ENCODE assay signal across 1 cellular context in the genomic region with DNA sequence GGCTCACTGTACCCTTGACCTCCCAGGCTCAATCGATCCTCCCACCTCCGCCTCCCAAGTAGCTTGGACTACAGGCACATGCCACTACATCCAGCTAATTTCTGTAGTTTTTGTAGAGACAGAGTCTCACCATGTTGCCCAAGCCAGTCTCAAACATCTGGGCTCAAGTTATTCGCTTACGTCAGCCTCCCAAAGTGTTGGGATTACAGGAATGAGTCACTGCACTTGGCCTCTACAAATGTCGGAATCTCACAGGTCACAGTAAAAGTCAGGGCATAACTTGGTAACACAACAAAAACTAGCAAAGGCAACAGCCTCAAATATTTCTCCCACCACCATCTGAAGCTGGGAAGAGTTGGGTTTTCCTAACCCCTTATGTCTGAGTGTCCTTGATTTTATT.
A peak's percentile ranks its signal among the peaks of the same experiment; 100 is the strongest.
TF ChIP-seq lines count a peak whose summit lies in the region.

No MANE protein-coding gene starts in this region.

TF ChIP-seq in HEK293, 187 proteins besides CTCF, POLR2A, EP300 and RAD21 (continued from another document and continues in another):
- TF ChIP-seq ZNF416 (tag by site-specific recombination; IDR thresholded peaks at IDR 0.05) (no peak), ZNF626 (tag by site-specific recombination; IDR thresholded peaks at IDR 0.05) (no peak), KLF7 (tag by site-specific recombination; IDR thresholded peaks at IDR 0.05; ENCODE audit: borderline replicate concordance) (no peak), ZNF792 (tag by site-specific recombination; IDR thresholded peaks at IDR 0.05) (no peak), ZNF555 (tag by site-specific recombination; conservative IDR thresholded peaks at IDR 0.05) (no peak), ZNF10 (tag by site-specific recombination; IDR thresholded peaks at IDR 0.05) (no peak), GLI4 (tag by site-specific recombination; IDR thresholded peaks at IDR 0.05) (no peak), ZNF76 (tag by site-specific recombination; IDR thresholded peaks at IDR 0.05; ENCODE audit: borderline replicate concordance, low read depth) (no peak), GLIS2 (tag by site-specific recombination; IDR thresholded peaks at IDR 0.05) (no peak), MZF1 (tag by site-specific recombination; IDR thresholded peaks at IDR 0.05; ENCODE audit: borderline replicate concordance) (no peak), ZNF658 (tag by site-specific recombination; IDR thresholded peaks at IDR 0.05) (no peak), ZNF302 (tag by site-specific recombination; IDR thresholded peaks at IDR 0.05; ENCODE audit: low read depth) (no peak), ZNF132 (tag by site-specific recombination; IDR thresholded peaks at IDR 0.05; ENCODE audit: borderline replicate concordance) (no peak), ZNF311 (tag by site-specific recombination; IDR thresholded peaks at IDR 0.05; ENCODE audit: borderline replicate concordance) (no peak), ZNF830 (tag by site-specific recombination; IDR thresholded peaks at IDR 0.05; ENCODE audit: low read depth) (no peak), ZEB2 (tag by site-specific recombination; IDR thresholded peaks at IDR 0.05) (0 out of 2 replicates have a peak, but pooled peaks have one; percentile 41), SP7 (tag by site-specific recombination; IDR thresholded peaks at IDR 0.05) (peak; percentile 62), ZNF350 (tag by site-specific recombination; IDR thresholded peaks at IDR 0.05) (no peak), YY1 (tag by site-specific recombination; IDR thresholded peaks at IDR 0.05) (no peak), SCRT1 (tag by site-specific recombination; IDR thresholded peaks at IDR 0.05; ENCODE audit: borderline replicate concordance) (no peak), ZBTB20 (tag by site-specific recombination; IDR thresholded peaks at IDR 0.05) (no peak), ZNF23 (tag by site-specific recombination; IDR thresholded peaks at IDR 0.05; ENCODE audit: borderline replicate concordance) (no peak), ZNF133 (tag by site-specific recombination; IDR thresholded peaks at IDR 0.05) (no peak), KLF16 (tag by site-specific recombination; IDR thresholded peaks at IDR 0.05) (no peak), ZNF292 (tag by site-specific recombination; IDR thresholded peaks at IDR 0.05; ENCODE audit: borderline replicate concordance, low read depth) (no peak), ZNF37A (tag by site-specific recombination; IDR thresholded peaks at IDR 0.05) (no peak), ZNF664 (tag by site-specific recombination; IDR thresholded peaks at IDR 0.05) (no peak), OSR2 (tag by site-specific recombination; IDR thresholded peaks at IDR 0.05) (no peak), ZBTB21 (tag by site-specific recombination; IDR thresholded peaks at IDR 0.05) (0 out of 2 replicates have a peak, but pooled peaks have one; percentile 18), ZNF138 (tag by site-specific recombination; IDR thresholded peaks at IDR 0.05; ENCODE audit: borderline replicate concordance) (no peak)
- TF ChIP-seq, protein P1, sequence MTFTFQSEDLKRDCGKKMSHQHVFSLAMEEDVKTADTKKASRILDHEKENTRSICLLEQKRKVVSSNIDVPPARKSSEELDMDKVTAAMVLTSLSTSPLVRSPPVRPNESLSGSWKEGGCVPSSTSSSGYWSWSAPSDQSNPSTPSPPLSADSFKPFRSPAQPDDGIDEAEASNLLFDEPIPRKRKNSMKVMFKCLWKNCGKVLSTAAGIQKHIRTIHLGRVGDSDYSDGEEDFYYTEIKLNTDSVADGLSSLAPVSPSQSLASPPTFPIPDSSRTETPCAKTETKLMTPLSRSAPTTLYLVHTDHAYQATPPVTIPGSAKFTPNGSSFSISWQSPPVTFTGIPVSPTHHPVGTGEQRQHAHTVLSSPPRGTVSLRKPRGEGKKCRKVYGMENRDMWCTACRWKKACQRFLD (tag by site-specific recombination; IDR thresholded peaks at IDR 0.05), result no peak
- TF ChIP-seq, protein P2, sequence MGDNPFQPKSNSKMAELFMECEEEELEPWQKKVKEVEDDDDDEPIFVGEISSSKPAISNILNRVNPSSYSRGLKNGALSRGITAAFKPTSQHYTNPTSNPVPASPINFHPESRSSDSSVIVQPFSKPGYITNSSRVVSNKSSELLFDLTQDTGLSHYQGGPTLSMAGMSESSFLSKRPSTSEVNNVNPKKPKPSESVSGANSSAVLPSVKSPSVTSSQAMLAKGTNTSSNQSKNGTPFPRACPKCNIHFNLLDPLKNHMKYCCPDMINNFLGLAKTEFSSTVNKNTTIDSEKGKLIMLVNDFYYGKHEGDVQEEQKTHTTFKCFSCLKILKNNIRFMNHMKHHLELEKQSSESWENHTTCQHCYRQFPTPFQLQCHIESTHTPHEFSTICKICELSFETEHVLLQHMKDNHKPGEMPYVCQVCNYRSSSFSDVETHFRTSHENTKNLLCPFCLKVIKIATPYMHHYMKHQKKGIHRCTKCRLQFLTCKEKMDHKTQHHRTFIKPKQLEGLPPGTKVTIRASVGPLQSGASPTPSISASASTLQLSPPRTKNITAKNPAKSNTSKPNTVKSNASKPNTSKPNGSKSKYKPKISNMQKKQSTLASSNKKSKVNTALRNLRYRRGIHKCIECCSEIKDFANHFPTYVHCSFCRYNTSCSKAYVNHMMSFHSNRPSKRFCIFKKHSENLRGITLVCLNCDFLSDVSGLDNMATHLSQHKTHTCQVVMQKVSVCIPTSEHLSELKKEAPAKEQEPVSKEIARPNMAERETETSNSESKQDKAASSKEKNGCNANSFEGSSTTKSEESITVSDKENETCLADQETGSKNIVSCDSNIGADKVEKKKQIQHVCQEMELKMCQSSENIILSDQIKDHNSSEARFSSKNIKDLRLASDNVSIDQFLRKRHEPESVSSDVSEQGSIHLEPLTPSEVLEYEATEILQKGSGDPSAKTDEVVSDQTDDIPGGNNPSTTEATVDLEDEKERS (tag by site-specific recombination; IDR thresholded peaks at IDR 0.05), result no peak
- TF ChIP-seq, protein P3, sequence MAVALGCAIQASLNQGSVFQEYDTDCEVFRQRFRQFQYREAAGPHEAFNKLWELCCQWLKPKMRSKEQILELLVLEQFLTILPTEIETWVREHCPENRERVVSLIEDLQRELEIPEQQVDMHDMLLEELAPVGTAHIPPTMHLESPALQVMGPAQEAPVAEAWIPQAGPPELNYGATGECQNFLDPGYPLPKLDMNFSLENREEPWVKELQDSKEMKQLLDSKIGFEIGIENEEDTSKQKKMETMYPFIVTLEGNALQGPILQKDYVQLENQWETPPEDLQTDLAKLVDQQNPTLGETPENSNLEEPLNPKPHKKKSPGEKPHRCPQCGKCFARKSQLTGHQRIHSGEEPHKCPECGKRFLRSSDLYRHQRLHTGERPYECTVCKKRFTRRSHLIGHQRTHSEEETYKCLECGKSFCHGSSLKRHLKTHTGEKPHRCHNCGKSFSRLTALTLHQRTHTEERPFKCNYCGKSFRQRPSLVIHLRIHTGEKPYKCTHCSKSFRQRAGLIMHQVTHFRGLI (tag by site-specific recombination; IDR thresholded peaks at IDR 0.05), result no peak
- TF ChIP-seq, protein P4, sequence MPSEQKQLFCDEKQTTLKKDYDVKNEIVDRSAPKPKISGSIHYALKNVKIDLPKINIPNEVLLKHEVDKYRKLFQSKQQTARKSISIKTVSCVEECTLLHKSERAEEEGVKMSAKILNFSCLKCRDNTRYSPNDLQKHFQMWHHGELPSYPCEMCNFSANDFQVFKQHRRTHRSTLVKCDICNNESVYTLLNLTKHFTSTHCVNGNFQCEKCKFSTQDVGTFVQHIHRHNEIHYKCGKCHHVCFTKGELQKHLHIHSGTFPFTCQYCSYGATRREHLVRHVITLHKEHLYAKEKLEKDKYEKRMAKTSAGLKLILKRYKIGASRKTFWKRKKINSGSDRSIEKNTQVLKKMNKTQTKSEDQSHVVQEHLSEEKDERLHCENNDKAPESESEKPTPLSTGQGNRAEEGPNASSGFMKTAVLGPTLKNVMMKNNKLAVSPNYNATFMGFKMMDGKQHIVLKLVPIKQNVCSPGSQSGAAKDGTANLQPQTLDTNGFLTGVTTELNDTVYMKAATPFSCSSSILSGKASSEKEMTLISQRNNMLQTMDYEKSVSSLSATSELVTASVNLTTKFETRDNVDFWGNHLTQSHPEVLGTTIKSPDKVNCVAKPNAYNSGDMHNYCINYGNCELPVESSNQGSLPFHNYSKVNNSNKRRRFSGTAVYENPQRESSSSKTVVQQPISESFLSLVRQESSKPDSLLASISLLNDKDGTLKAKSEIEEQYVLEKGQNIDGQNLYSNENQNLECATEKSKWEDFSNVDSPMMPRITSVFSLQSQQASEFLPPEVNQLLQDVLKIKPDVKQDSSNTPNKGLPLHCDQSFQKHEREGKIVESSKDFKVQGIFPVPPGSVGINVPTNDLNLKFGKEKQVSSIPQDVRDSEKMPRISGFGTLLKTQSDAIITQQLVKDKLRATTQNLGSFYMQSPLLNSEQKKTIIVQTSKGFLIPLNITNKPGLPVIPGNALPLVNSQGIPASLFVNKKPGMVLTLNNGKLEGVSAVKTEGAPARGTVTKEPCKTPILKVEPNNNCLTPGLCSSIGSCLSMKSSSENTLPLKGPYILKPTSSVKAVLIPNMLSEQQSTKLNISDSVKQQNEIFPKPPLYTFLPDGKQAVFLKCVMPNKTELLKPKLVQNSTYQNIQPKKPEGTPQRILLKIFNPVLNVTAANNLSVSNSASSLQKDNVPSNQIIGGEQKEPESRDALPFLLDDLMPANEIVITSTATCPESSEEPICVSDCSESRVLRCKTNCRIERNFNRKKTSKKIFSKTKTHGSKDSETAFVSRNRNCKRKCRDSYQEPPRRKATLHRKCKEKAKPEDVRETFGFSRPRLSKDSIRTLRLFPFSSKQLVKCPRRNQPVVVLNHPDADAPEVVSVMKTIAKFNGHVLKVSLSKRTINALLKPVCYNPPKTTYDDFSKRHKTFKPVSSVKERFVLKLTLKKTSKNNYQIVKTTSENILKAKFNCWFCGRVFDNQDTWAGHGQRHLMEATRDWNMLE (tag by site-specific recombination; conservative IDR thresholded peaks at IDR 0.05; ENCODE audit: low read depth), result 0 out of 2 replicates have a peak, but pooled peaks have one; percentile 21
- TF ChIP-seq, protein P5, sequence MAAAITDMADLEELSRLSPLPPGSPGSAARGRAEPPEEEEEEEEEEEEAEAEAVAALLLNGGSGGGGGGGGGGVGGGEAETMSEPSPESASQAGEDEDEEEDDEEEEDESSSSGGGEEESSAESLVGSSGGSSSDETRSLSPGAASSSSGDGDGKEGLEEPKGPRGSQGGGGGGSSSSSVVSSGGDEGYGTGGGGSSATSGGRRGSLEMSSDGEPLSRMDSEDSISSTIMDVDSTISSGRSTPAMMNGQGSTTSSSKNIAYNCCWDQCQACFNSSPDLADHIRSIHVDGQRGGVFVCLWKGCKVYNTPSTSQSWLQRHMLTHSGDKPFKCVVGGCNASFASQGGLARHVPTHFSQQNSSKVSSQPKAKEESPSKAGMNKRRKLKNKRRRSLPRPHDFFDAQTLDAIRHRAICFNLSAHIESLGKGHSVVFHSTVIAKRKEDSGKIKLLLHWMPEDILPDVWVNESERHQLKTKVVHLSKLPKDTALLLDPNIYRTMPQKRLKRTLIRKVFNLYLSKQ (tag by site-specific recombination; IDR thresholded peaks at IDR 0.05; ENCODE audit: borderline replicate concordance), result no peak
- TF ChIP-seq, protein P6, sequence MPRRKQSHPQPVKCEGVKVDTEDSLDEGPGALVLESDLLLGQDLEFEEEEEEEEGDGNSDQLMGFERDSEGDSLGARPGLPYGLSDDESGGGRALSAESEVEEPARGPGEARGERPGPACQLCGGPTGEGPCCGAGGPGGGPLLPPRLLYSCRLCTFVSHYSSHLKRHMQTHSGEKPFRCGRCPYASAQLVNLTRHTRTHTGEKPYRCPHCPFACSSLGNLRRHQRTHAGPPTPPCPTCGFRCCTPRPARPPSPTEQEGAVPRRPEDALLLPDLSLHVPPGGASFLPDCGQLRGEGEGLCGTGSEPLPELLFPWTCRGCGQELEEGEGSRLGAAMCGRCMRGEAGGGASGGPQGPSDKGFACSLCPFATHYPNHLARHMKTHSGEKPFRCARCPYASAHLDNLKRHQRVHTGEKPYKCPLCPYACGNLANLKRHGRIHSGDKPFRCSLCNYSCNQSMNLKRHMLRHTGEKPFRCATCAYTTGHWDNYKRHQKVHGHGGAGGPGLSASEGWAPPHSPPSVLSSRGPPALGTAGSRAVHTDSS (tag by site-specific recombination; IDR thresholded peaks at IDR 0.05), result no peak
- TF ChIP-seq, protein P7, sequence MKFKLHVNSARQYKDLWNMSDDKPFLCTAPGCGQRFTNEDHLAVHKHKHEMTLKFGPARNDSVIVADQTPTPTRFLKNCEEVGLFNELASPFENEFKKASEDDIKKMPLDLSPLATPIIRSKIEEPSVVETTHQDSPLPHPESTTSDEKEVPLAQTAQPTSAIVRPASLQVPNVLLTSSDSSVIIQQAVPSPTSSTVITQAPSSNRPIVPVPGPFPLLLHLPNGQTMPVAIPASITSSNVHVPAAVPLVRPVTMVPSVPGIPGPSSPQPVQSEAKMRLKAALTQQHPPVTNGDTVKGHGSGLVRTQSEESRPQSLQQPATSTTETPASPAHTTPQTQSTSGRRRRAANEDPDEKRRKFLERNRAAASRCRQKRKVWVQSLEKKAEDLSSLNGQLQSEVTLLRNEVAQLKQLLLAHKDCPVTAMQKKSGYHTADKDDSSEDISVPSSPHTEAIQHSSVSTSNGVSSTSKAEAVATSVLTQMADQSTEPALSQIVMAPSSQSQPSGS (tag by site-specific recombination; IDR thresholded peaks at IDR 0.05; ENCODE audit: low read depth), result peak; percentile 25; the same call in 1 of the 2 replicates
- TF ChIP-seq, protein P8, sequence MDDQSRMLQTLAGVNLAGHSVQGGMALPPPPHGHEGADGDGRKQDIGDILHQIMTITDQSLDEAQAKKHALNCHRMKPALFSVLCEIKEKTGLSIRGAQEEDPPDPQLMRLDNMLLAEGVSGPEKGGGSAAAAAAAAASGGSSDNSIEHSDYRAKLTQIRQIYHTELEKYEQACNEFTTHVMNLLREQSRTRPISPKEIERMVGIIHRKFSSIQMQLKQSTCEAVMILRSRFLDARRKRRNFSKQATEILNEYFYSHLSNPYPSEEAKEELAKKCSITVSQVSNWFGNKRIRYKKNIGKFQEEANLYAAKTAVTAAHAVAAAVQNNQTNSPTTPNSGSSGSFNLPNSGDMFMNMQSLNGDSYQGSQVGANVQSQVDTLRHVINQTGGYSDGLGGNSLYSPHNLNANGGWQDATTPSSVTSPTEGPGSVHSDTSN (CRISPR knock-in tag; IDR thresholded peaks at IDR 0.05), result no peak
- TF ChIP-seq, protein P9, sequence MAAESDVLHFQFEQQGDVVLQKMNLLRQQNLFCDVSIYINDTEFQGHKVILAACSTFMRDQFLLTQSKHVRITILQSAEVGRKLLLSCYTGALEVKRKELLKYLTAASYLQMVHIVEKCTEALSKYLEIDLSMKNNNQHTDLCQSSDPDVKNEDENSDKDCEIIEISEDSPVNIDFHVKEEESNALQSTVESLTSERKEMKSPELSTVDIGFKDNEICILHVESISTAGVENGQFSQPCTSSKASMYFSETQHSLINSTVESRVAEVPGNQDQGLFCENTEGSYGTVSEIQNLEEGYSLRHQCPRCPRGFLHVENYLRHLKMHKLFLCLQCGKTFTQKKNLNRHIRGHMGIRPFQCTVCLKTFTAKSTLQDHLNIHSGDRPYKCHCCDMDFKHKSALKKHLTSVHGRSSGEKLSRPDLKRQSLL (tag by site-specific recombination; IDR thresholded peaks at IDR 0.05), result 0 out of 2 replicates have a peak, but pooled peaks have one; percentile 48
- TF ChIP-seq, protein P10, sequence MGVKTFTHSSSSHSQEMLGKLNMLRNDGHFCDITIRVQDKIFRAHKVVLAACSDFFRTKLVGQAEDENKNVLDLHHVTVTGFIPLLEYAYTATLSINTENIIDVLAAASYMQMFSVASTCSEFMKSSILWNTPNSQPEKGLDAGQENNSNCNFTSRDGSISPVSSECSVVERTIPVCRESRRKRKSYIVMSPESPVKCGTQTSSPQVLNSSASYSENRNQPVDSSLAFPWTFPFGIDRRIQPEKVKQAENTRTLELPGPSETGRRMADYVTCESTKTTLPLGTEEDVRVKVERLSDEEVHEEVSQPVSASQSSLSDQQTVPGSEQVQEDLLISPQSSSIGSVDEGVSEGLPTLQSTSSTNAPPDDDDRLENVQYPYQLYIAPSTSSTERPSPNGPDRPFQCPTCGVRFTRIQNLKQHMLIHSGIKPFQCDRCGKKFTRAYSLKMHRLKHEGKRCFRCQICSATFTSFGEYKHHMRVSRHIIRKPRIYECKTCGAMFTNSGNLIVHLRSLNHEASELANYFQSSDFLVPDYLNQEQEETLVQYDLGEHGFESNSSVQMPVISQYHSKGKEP (tag by site-specific recombination; IDR thresholded peaks at IDR 0.05), result no peak
